ENCODE assay signal across 1 cellular context in the genomic region with DNA sequence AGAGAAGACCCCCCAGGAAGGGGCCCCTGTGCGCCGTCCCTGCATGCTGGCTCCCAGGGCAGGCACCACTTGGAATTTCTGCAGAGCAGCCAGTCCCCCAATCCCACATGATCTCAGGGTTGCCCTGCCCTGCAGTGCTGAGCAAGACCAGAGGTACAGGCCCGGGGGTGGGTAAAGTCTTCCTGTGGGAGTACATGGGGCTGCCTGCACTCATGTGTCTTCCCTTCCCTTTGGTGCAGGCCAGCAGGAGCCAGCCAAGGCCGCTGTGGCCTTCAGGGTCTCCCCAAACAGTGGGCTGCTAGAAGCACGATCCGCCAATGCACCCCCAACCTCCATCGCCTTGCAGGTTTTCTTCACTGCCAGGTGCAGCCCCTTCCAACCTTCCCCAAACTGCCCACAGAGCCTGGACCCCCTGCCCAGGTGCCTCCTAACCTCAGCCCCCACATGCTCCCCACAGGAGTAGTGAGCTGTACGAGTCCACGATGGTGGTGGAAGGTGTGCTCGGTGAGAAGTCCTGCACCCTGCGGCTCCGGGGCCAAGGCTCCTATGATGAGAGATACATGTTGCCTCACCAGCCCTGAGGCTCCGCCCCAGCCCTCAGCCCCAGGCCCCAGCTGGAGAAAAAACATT.
TF ChIP-seq lines count a peak whose summit lies in the region.

No MANE protein-coding gene starts in this region.

TF ChIP-seq in HepG2, 621 proteins besides CTCF, POLR2A, EP300 and RAD21:
- TF ChIP-seq NCOA1 (CRISPR knock-in tag; IDR thresholded peaks at IDR 0.05): no peak
- TF ChIP-seq ZSCAN30 (CRISPR knock-in tag; IDR thresholded peaks at IDR 0.05): no peak
- TF ChIP-seq AGO2 (optimal IDR thresholded peaks at IDR 0.05; ENCODE audit: low read depth, low read length): peak; percentile 64
- no peak for TF ChIP-seq ARHGAP35 (CRISPR knock-in tag; IDR thresholded peaks at IDR 0.05; ENCODE audit: borderline replicate concordance)
- no peak for TF ChIP-seq ZNF75D (CRISPR knock-in tag; IDR thresholded peaks at IDR 0.05; ENCODE audit: borderline replicate concordance)
- no peak for TF ChIP-seq RBM39 (IDR thresholded peaks at IDR 0.05; ENCODE audit: low read depth, low read length, poor library complexity, severe bottlenecking)
- TF ChIP-seq, protein P1, sequence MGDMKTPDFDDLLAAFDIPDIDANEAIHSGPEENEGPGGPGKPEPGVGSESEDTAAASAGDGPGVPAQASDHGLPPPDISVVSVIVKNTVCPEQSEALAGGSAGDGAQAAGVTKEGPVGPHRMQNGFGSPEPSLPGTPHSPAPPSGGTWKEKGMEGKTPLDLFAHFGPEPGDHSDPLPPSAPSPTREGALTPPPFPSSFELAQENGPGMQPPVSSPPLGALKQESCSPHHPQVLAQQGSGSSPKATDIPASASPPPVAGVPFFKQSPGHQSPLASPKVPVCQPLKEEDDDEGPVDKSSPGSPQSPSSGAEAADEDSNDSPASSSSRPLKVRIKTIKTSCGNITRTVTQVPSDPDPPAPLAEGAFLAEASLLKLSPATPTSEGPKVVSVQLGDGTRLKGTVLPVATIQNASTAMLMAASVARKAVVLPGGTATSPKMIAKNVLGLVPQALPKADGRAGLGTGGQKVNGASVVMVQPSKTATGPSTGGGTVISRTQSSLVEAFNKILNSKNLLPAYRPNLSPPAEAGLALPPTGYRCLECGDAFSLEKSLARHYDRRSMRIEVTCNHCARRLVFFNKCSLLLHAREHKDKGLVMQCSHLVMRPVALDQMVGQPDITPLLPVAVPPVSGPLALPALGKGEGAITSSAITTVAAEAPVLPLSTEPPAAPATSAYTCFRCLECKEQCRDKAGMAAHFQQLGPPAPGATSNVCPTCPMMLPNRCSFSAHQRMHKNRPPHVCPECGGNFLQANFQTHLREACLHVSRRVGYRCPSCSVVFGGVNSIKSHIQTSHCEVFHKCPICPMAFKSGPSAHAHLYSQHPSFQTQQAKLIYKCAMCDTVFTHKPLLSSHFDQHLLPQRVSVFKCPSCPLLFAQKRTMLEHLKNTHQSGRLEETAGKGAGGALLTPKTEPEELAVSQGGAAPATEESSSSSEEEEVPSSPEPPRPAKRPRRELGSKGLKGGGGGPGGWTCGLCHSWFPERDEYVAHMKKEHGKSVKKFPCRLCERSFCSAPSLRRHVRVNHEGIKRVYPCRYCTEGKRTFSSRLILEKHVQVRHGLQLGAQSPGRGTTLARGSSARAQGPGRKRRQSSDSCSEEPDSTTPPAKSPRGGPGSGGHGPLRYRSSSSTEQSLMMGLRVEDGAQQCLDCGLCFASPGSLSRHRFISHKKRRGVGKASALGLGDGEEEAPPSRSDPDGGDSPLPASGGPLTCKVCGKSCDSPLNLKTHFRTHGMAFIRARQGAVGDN (CRISPR knock-in tag; IDR thresholded peaks at IDR 0.05): peak; percentile 15; the same call in 1 of the 2 replicates
- no peak for TF ChIP-seq ZNF235 (CRISPR knock-in tag; IDR thresholded peaks at IDR 0.05; ENCODE audit: borderline replicate concordance)
- TF ChIP-seq HNRNPL (IDR thresholded peaks at IDR 0.05; ENCODE audit: low read depth, low read length): 0 out of 2 replicates have a peak, but pooled peaks have one; percentile 4
- TF ChIP-seq RBFOX2 (IDR thresholded peaks at IDR 0.05; ENCODE audit: low read depth, low read length): peak; percentile 23; the same call in 1 of the 2 replicates
- TF ChIP-seq SRY (CRISPR knock-in tag; IDR thresholded peaks at IDR 0.05): 0 out of 2 replicates have a peak, but pooled peaks have one; percentile 37
- no peak for TF ChIP-seq HHEX (CRISPR knock-in tag; IDR thresholded peaks at IDR 0.05)
- no peak for TF ChIP-seq SIX1 (CRISPR knock-in tag; IDR thresholded peaks at IDR 0.05; ENCODE audit: borderline replicate concordance)
- TF ChIP-seq HNRNPUL1 (IDR thresholded peaks at IDR 0.05; ENCODE audit: low read depth, low read length): no peak
TF ChIP-seq in HepG2: peak in this region for 5.
